8 cellular contexts compared by ENCODE assay signal in genomic region chr14:37594238-37594915, GRCh38. TPM values are rescaled to one million over a fixed set of nuclear protein-coding genes. Genes with fewer than 3 reads are reported as not detected.
DNase-seq lines count a peak whose midpoint lies in the region; ATAC-seq lines count a peak whose summit lies in the region.

No MANE protein-coding gene starts in this region.

- H3K27ac Mint-ChIP-seq in activated CD8-positive, alpha-beta T cell treated with anti-CD3 and anti-CD28 coated beads, Interleukin-2, amount 10 ng/mL, durations not matched to agents 7 days and 5 days: peak overlapping the region; percentile 60

- POLR2A ChIA-PET in activated CD8-positive, alpha-beta T cell treated with anti-CD3 and anti-CD28 coated beads, Interleukin-2, amount 10 ng/mL, durations not matched to agents 7 days and 5 days (lab: Charles Lee): no interaction called here

- CTCF ChIA-PET in activated CD8-positive, alpha-beta T cell treated with anti-CD3 and anti-CD28 coated beads, Interleukin-2, amount 10 ng/mL, durations not matched to agents 7 days and 5 days (lab: Charles Lee): no interaction called here

- DNase-seq in COR-L47 (lab: John Stamatoyannopoulos, UW): peak; percentile 88
- DNase-seq in HK-2 (ENCODE audit: unreplicated experiment): peak; percentile 79
- DNase-seq in NCI-H510A (lab: John Stamatoyannopoulos, UW): peak; percentile 63
- peak; percentile 51 for DNase-seq in activated CD8-positive, alpha-beta T cell treated with anti-CD3 and anti-CD28 coated beads, Interleukin-2, amount 10 ng/mL, durations not matched to agents 7 days and 5 days
- peak; percentile 37 for DNase-seq in germinal center (ENCODE audit: low spot score)
- peak; percentile 85 for DNase-seq in posterior vena cava (ENCODE audit: low spot score)

- H3K27me3 Mint-ChIP-seq in activated CD8-positive, alpha-beta T cell treated with anti-CD3 and anti-CD28 coated beads, Interleukin-2, amount 10 ng/mL, durations not matched to agents 7 days and 5 days (ENCODE audit: low read depth): peaks cover 64% of the 10 kb centered on the region

- H3K9me3 Mint-ChIP-seq in activated CD8-positive, alpha-beta T cell treated with anti-CD3 and anti-CD28 coated beads, Interleukin-2, amount 10 ng/mL, durations not matched to agents 7 days and 5 days (ENCODE audit: insufficient read depth): peaks cover 14% of the 10 kb centered on the region

- peaks cover 23% of the 10 kb centered on the region for H3K4me1 Mint-ChIP-seq in activated CD8-positive, alpha-beta T cell treated with anti-CD3 and anti-CD28 coated beads, Interleukin-2, amount 10 ng/mL, durations not matched to agents 7 days and 5 days (ENCODE audit: low read depth)

- no peak for ATAC-seq in activated CD8-positive, alpha-beta T cell treated with anti-CD3 and anti-CD28 coated beads, Interleukin-2, amount 10 ng/mL, durations not matched to agents 7 days and 5 days
- ATAC-seq in HG02970 (IDR thresholded peaks at IDR 0.05; ENCODE audit: low FRiP score, unreplicated experiment) (no peak), GM18870 (IDR thresholded peaks at IDR 0.05; ENCODE audit: unreplicated experiment) (no peak)

- intact Hi-C loops in posterior vena cava (cut with DNase I): no loop called here

- peaks cover 20% of the 10 kb centered on the region for H3K36me3 Mint-ChIP-seq in activated CD8-positive, alpha-beta T cell treated with anti-CD3 and anti-CD28 coated beads, Interleukin-2, amount 10 ng/mL, durations not matched to agents 7 days and 5 days (ENCODE audit: low read depth)

- H3K4me3 Mint-ChIP-seq in activated CD8-positive, alpha-beta T cell treated with anti-CD3 and anti-CD28 coated beads, Interleukin-2, amount 10 ng/mL, durations not matched to agents 7 days and 5 days: peak overlapping the region; percentile 52

RNA-seq across cellular contexts. Expression of gene FOXA1, which starts 0.7 kb away (rescaled TPM):
- not detected for total RNA-seq in activated CD8-positive, alpha-beta T cell treated with anti-CD3 and anti-CD28 coated beads, Interleukin-2, amount 10 ng/mL, durations not matched to agents 7 days and 5 days
- under 1 TPM in 1 of 2 donors, not detected in 1; 0.23 TPM for total RNA-seq in posterior vena cava

RNA-seq across cellular contexts. Expression of gene TTC6, which starts 1.1 kb away (rescaled TPM):
- not detected for total RNA-seq in activated CD8-positive, alpha-beta T cell treated with anti-CD3 and anti-CD28 coated beads, Interleukin-2, amount 10 ng/mL, durations not matched to agents 7 days and 5 days
- not detected for total RNA-seq in posterior vena cava

Comparison
In these comparisons a context has a peak if more than half of its experiments do, and no peak if none do; other contexts are left out.
1. DNase-seq: peak in every context shown above with its lines; median percentile 88 in COR-L47; 85 in posterior vena cava; 79 in HK-2; 63 in NCI-H510A; 51 in activated CD8-positive, alpha-beta T cell treated with anti-CD3 and anti-CD28 coated beads, Interleukin-2, amount 10 ng/mL, durations not matched to agents 7 days and 5 days; 37 in germinal center.